12 cellular contexts compared by ENCODE assay signal in the genomic region with DNA sequence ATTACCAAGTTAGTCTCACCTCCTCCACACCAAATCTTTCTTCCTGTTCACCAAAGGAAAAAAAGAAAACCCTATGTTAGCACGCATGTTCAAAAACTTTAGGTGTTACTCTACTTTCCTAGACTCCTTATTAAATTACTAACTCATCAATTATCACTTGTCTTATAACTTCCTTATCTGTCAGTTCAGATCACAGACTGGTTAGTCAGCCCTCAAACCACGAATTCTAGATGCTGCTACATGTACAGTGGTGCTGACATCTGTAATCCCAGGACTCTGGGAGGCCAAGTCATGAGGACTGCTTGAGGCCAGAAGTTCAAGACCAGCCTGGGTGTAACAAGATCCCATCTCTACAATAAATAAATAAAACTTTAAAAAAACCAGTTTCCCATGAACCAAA. TPM values are rescaled to one million over a fixed set of nuclear protein-coding genes. Genes with fewer than 3 reads are reported as not detected.
DNase-seq lines count a peak whose midpoint lies in the region; ATAC-seq, FAIRE-seq and TF ChIP-seq lines count a peak whose summit lies in the region.
"Had no signal": no experiment of that assay in that cellular context is flagged by ENCODE, and none has a peak within 500 bp of the region (broad histone marks: within the 10 kb centered on the region; RNA-seq: fewer than 3 reads in every experiment).

No MANE protein-coding gene starts in this region.

- peaks cover 12% of the 10 kb centered on the region for H3K4me1 ChIP-seq in endocrine pancreas (ENCODE audit: control insufficient read depth, insufficient read depth, low read length)
- peaks cover 24% of the 10 kb centered on the region for H3K4me1 ChIP-seq in ovary (ENCODE audit: insufficient read depth)

- H2AFZ ChIP-seq in SU-DHL-6 (ENCODE audit: low read depth, low read length, severe bottlenecking): no peak overlapping the region

- no peak for ATAC-seq in activated CD4-positive, alpha-beta T cell treated with anti-CD3 and anti-CD28 coated beads for 36 hours

- H3K27ac ChIP-seq in SU-DHL-6 (ENCODE audit: low read depth, low read length) (no peak overlapping the region), ovary (no peak overlapping the region)
- H3K27ac ChIP-seq: right atrium auricular region, thyroid gland had no signal

- peaks cover 68% of the 10 kb centered on the region for H3K36me3 Mint-ChIP-seq in activated CD4-positive, alpha-beta T cell treated with anti-CD3 and anti-CD28 coated beads for 36 hours (ENCODE audit: low read depth)

- H3K4me3 ChIP-seq in SU-DHL-6 (ENCODE audit: insufficient read depth, low read length, poor library complexity, severe bottlenecking): no peak overlapping the region
- H3K4me3 ChIP-seq in endocrine pancreas (ENCODE audit: control insufficient read depth, insufficient read depth, low read length): peak overlapping the region; percentile 94
- H3K4me3 ChIP-seq in ovary: no peak overlapping the region
- H3K4me3 ChIP-seq: right atrium auricular region, thyroid gland had no signal

- FAIRE-seq in frontal cortex (lab: Jason Lieb, UNC): no peak
- FAIRE-seq: A204.1 had no signal

- TF ChIP-seq CTCF in SU-DHL-6 (IDR thresholded peaks at IDR 0.05; ENCODE audit: insufficient read depth, low read length, poor library complexity, severe bottlenecking): no peak
- no peak for TF ChIP-seq CTCF in ovary (IDR thresholded peaks at IDR 0.05)

- peak overlapping the region; percentile 99 for H3K4me3 Mint-ChIP-seq in activated CD4-positive, alpha-beta T cell treated with anti-CD3 and anti-CD28 coated beads for 36 hours

- H3K4me2 ChIP-seq in SU-DHL-6 (ENCODE audit: low read depth, low read length, poor library complexity, severe bottlenecking): peak overlapping the region; percentile 16

- H3K27me3 ChIP-seq in SU-DHL-6 (ENCODE audit: low read length): no peaks in the 10 kb centered on the region; the same call in 1 of the 2 replicates
- no peaks in the 10 kb centered on the region for H3K27me3 ChIP-seq in endocrine pancreas (ENCODE audit: control insufficient read depth, insufficient read depth, low read length)
- H3K27me3 ChIP-seq in ovary: no peaks in the 10 kb centered on the region
- H3K27me3 ChIP-seq: right atrium auricular region, thyroid gland had no signal

- H3K4me1 Mint-ChIP-seq in activated CD4-positive, alpha-beta T cell treated with anti-CD3 and anti-CD28 coated beads for 36 hours: peaks cover 73% of the 10 kb centered on the region

- H3K9me3 ChIP-seq in SU-DHL-6 (ENCODE audit: insufficient read depth, low read length) (peaks cover 11% of the 10 kb centered on the region; the same call in 1 of the 2 replicates), endocrine pancreas (ENCODE audit: control insufficient read depth, low read length) (no peaks in the 10 kb centered on the region), ovary (no peaks in the 10 kb centered on the region)
- H3K9me3 ChIP-seq: right atrium auricular region, thyroid gland had no signal

- H3F3A ChIP-seq in SU-DHL-6 (ENCODE audit: insufficient read depth): peaks cover 5% of the 10 kb centered on the region; the same call in 1 of the 2 replicates

- no peaks in the 10 kb centered on the region for H3K9me3 Mint-ChIP-seq in activated CD4-positive, alpha-beta T cell treated with anti-CD3 and anti-CD28 coated beads for 36 hours (ENCODE audit: low read depth)

- no peak overlapping the region for H3K9ac ChIP-seq in SU-DHL-6 (ENCODE audit: low read length)
- H3K9ac ChIP-seq in endocrine pancreas (ENCODE audit: control insufficient read depth, insufficient read depth, low read length): no peak overlapping the region

- TF ChIP-seq EP300 in ovary (IDR thresholded peaks at IDR 0.05): no peak

- POLR2A ChIA-PET in activated CD4-positive, alpha-beta T cell treated with anti-CD3 and anti-CD28 coated beads for 36 hours (lab: Charles Lee): no interaction called here

- peaks cover 78% of the 10 kb centered on the region for H3K79me2 ChIP-seq in SU-DHL-6 (ENCODE audit: insufficient read depth, low read length)

- H3K36me3 ChIP-seq in SU-DHL-6 (ENCODE audit: low read length): peaks cover 44% of the 10 kb centered on the region
- no peaks in the 10 kb centered on the region for H3K36me3 ChIP-seq in endocrine pancreas (ENCODE audit: control insufficient read depth, insufficient read depth, low read length)
- H3K36me3 ChIP-seq in ovary: no peaks in the 10 kb centered on the region

- DNase-seq in activated CD4-positive, alpha-beta T cell treated with anti-CD3 and anti-CD28 coated beads for 36 hours: peak; percentile 49
- DNase-seq in activated CD4-positive, alpha-beta T cell treated with anti-CD3 and anti-CD28 coated beads, Interleukin-2, amount 50 U/mL, for 1 hour: no peak
- DNase-seq in stimulated activated CD4-positive, alpha-beta T cell treated with anti-CD3 and anti-CD28 coated beads, Interleukin-1b, Interleukin-23, amount 100 ng/mL, for 48 hours: peak; percentile 43
- DNase-seq in medulla oblongata (ENCODE audit: extremely low spot score): no peak
- DNase-seq in frontal cortex (ENCODE audit: low spot score in 2 of 2): no peak
- DNase-seq in ovary: no peak
- DNase-seq: KG1, thyroid gland had no signal

- no peaks in the 10 kb centered on the region for H3K9me2 ChIP-seq in SU-DHL-6 (replicated peaks; ENCODE audit: insufficient read depth, low read length)

- CTCF ChIA-PET in activated CD4-positive, alpha-beta T cell treated with anti-CD3 and anti-CD28 coated beads for 36 hours (lab: Charles Lee): no interaction called here

- peaks cover 37% of the 10 kb centered on the region for H4K20me1 ChIP-seq in SU-DHL-6 (ENCODE audit: low read depth, low read length)

- no peak for TF ChIP-seq POLR2A in ovary (IDR thresholded peaks at IDR 0.05)

- no peaks in the 10 kb centered on the region for H3K27me3 Mint-ChIP-seq in activated CD4-positive, alpha-beta T cell treated with anti-CD3 and anti-CD28 coated beads for 36 hours

- H3K27ac Mint-ChIP-seq in activated CD4-positive, alpha-beta T cell treated with anti-CD3 and anti-CD28 coated beads for 36 hours: peak overlapping the region; percentile 88

- intact Hi-C loops in activated CD4-positive, alpha-beta T cell treated with anti-CD3 and anti-CD28 coated beads for 36 hours (cut with DNase I, micrococcal nuclease): loop anchor here in 1 of 2 experiments (1.0 kb wide), 1 partner anchor 8 kb away; no protein-coding TSS in a partner anchor
- intact Hi-C loops in ovary (cut with DNase I): no loop called here

- WGBS in ovary, 3 donors: 77 to 80% (median 78%) methylated on average over 2 of the region's 2 CpGs

RNA-seq across cellular contexts. Expression of gene YWHAQ, which starts 3.5 kb away (rescaled TPM):
- 100 to 1,000 TPM; 370 to 508 TPM for total RNA-seq in activated CD4-positive, alpha-beta T cell treated with anti-CD3 and anti-CD28 coated beads for 36 hours
- total RNA-seq in frontal cortex (701 TPM), ovary (100 to 1,000 TPM; 156 to 294 (median 241) TPM)
- polyA plus RNA-seq in ovary: 100 to 1,000 TPM; 204 to 386 TPM

Comparison
In these comparisons a context has a peak if more than half of its experiments do, and no peak if none do; other contexts are left out.
1. DNase-seq: peak in activated CD4-positive, alpha-beta T cell treated with anti-CD3 and anti-CD28 coated beads for 36 hours (single experiment) and stimulated activated CD4-positive, alpha-beta T cell treated with anti-CD3 and anti-CD28 coated beads, Interleukin-1b, Interleukin-23, amount 100 ng/mL, for 48 hours (single experiment); none in activated CD4-positive, alpha-beta T cell treated with anti-CD3 and anti-CD28 coated beads, Interleukin-2, amount 50 U/mL, for 1 hour (single experiment), medulla oblongata (single experiment), frontal cortex (0 of 2) and ovary (0 of 5).